Comparison of ENCODE assay signal across 1 cellular context in the genomic region with DNA sequence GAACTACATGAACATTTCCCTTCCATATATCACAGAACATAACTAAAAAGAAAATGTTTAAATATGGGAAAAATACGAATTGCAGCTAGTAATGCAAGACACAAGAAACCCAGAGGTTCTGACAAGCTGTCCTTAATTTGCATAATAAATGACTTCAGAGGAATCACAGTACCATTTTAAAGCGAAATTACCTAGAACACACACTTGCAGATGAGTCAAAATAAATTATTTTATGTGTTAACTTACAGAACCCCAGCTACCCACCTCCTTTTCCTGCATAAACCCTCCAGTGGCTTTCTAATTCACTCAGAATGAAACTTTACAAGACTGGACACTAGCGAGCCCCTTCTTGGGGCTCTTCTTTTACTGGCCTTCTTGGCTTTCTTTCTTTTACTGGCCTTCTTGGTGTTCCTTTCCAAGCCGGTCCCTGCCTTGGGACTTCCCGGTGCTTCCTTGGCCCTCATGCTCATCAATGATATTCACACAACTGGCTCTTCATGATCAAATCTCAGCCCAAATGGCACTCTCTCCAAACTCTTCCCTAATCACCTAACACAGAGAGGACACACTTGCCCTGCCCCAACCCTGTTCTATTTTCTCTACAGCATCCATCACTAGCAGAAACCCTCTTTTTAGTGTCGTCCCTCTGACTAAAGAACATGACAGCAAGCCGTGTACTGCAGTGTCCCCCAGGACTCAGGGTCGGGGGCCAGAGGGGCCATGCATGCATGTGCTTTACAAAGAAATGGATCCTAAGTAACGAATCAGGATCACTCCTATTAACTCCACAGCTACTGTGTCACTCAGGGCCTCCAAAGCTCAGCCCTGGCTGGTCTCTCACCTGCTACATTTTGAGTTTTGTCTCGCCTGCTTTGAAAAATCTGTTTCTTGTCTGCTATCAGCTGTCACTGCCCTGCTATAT.
TF ChIP-seq lines count a peak whose summit lies in the region.

No MANE protein-coding gene starts in this region.

TF ChIP-seq in WTC11, 78 proteins besides CTCF, POLR2A, EP300 and RAD21 (continued from another document):
- TF ChIP-seq, protein P1, sequence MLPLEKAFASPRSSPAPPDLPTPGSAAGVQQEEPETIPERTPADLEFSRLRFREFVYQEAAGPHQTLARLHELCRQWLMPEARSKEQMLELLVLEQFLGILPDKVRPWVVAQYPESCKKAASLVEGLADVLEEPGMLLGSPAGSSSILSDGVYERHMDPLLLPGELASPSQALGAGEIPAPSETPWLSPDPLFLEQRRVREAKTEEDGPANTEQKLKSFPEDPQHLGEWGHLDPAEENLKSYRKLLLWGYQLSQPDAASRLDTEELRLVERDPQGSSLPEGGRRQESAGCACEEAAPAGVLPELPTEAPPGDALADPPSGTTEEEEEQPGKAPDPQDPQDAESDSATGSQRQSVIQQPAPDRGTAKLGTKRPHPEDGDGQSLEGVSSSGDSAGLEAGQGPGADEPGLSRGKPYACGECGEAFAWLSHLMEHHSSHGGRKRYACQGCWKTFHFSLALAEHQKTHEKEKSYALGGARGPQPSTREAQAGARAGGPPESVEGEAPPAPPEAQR (CRISPR knock-in tag; IDR thresholded peaks at IDR 0.05): no peak
- TF ChIP-seq, protein P2, sequence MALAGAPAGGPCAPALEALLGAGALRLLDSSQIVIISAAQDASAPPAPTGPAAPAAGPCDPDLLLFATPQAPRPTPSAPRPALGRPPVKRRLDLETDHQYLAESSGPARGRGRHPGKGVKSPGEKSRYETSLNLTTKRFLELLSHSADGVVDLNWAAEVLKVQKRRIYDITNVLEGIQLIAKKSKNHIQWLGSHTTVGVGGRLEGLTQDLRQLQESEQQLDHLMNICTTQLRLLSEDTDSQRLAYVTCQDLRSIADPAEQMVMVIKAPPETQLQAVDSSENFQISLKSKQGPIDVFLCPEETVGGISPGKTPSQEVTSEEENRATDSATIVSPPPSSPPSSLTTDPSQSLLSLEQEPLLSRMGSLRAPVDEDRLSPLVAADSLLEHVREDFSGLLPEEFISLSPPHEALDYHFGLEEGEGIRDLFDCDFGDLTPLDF (CRISPR knock-in tag; IDR thresholded peaks at IDR 0.05): no peak
- TF ChIP-seq JUN (CRISPR knock-in tag; IDR thresholded peaks at IDR 0.05) (no peak), RELA (CRISPR knock-in tag; IDR thresholded peaks at IDR 0.05; ENCODE audit: borderline replicate concordance) (no peak), FOXP1 (CRISPR knock-in tag; IDR thresholded peaks at IDR 0.05; ENCODE audit: borderline replicate concordance) (no peak), ZNF396 (CRISPR knock-in tag; IDR thresholded peaks at IDR 0.05; ENCODE audit: borderline replicate concordance) (no peak)
- TF ChIP-seq, protein P3, sequence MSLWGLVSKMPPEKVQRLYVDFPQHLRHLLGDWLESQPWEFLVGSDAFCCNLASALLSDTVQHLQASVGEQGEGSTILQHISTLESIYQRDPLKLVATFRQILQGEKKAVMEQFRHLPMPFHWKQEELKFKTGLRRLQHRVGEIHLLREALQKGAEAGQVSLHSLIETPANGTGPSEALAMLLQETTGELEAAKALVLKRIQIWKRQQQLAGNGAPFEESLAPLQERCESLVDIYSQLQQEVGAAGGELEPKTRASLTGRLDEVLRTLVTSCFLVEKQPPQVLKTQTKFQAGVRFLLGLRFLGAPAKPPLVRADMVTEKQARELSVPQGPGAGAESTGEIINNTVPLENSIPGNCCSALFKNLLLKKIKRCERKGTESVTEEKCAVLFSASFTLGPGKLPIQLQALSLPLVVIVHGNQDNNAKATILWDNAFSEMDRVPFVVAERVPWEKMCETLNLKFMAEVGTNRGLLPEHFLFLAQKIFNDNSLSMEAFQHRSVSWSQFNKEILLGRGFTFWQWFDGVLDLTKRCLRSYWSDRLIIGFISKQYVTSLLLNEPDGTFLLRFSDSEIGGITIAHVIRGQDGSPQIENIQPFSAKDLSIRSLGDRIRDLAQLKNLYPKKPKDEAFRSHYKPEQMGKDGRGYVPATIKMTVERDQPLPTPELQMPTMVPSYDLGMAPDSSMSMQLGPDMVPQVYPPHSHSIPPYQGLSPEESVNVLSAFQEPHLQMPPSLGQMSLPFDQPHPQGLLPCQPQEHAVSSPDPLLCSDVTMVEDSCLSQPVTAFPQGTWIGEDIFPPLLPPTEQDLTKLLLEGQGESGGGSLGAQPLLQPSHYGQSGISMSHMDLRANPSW (CRISPR knock-in tag; conservative IDR thresholded peaks at IDR 0.05; ENCODE audit: low read depth): no peak
